Comparison of ENCODE assay signal across 15 cellular contexts in genomic region chr9:26809795-26810194, GRCh38.
DNase-seq lines count a peak whose midpoint lies in the region; ATAC-seq and TF ChIP-seq lines count a peak whose summit lies in the region.
"Had no signal": no experiment of that assay in that cellular context is flagged by ENCODE, and none has a peak within 500 bp of the region (broad histone marks: within the 10 kb centered on the region; RNA-seq: fewer than 3 reads in every experiment).

No MANE protein-coding gene starts in this region.

- DNase-seq in EL (peak; percentile 77), NCI-H69 (lab: John Stamatoyannopoulos, UW) (peak; percentile 16), dedifferentiated amniotic fluid mesenchymal stem cell (ENCODE audit: extremely low spot score) (peak; percentile 63), mucosa of descending colon (no peak), NCI-H446 (lab: John Stamatoyannopoulos, UW) (no peak), iPS-NIHi11 (ENCODE audit: low spot score) (no peak)
- DNase-seq: activated T-cell treated with anti-CD3 and anti-CD28 coated beads for 4 hours; hypothalamus; KG1; NCI-H2081; NK-92 treated with Interleukin-12 subunit alpha and Interleukin-12 subunit beta, amount 100 ng/mL, for 24 hours; small intestine had no signal

- TF ChIP-seq CTCF in mucosa of descending colon (IDR thresholded peaks at IDR 0.05): no peak

- no peak overlapping the region for H3K4me3 ChIP-seq in mucosa of descending colon
- H3K4me3 ChIP-seq: suprapubic skin had no signal

- H3K9me3 ChIP-seq in mucosa of descending colon: no peaks in the 10 kb centered on the region
- H3K9me3 ChIP-seq: suprapubic skin had no signal

- intact Hi-C loops in mucosa of descending colon (cut with DNase I, micrococcal nuclease): no loop called here

- no peaks in the 10 kb centered on the region for H3K36me3 ChIP-seq in mucosa of descending colon (ENCODE audit: low read depth)
- H3K36me3 ChIP-seq: suprapubic skin had no signal

- ATAC-seq in mucosa of descending colon (peak; percentile 47), HG03378 (IDR thresholded peaks at IDR 0.05; ENCODE audit: unreplicated experiment) (no peak), GM18868 (IDR thresholded peaks at IDR 0.05; ENCODE audit: unreplicated experiment) (no peak)

- no peaks in the 10 kb centered on the region for H3K4me1 ChIP-seq in mucosa of descending colon (ENCODE audit: low read depth)
- H3K4me1 ChIP-seq: suprapubic skin had no signal

Comparison
In these comparisons a context has a peak if more than half of its experiments do, and no peak if none do; other contexts are left out.
1. DNase-seq: peak in EL (single experiment), NCI-H69 (single experiment) and dedifferentiated amniotic fluid mesenchymal stem cell (single experiment); none in mucosa of descending colon (0 of 3), NCI-H446 (0 of 2) and iPS-NIHi11 (single experiment).